Comparison of ENCODE assay signal across 13 cellular contexts in the genomic region with DNA sequence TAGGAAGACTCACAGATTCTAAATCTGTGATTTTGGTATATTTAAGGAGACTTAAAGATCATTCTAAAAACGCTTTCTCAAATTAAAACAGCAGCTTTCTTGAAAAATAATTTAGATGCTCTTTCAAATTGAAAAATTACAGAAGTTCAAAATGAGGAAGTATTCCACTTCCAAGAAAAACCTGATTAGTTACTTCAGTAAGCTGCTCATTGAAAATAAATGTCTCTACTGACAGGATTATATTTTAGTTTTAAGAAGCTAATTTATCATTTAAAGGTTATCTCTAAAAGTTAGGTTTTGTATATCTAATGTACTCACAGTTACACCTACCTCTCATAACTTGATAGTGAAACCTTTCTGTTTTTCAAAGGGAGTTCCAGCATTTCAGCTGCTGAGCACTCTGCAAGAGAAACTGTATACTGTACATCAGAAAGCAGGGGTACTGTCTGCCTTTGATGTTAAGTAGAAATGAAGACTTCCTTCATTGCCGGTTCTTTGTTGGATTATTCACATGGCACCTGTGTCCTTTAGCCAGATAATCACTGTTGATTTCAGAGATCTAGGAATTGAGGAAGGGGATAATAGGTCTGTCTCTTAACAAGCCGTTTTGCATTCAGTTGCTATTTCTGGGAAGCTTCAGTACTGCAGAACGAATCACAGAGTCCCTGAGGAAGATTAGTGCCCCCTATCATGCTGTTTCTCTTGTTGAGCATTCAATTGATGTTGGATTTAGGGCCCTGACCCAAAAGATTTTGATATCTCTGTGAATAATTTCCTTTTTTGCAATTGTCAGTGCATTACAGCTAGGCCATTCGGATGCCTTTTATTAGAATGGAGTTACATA.
A peak's percentile ranks its signal among the peaks of the same experiment; 100 is the strongest.
DNase-seq lines count a peak whose midpoint lies in the region; ATAC-seq and TF ChIP-seq lines count a peak whose summit lies in the region.
"Had no signal": no experiment of that assay in that cellular context is flagged by ENCODE, and none has a peak within 500 bp of the region (broad histone marks: within the 10 kb centered on the region; RNA-seq: fewer than 3 reads in every experiment).

No MANE protein-coding gene starts in this region.

- H3K4me3 Mint-ChIP-seq in osteocyte (ENCODE audit: unreplicated experiment), result no peak overlapping the region

- peaks cover 5% of the 10 kb centered on the region for H3K9me3 Mint-ChIP-seq in osteocyte (ENCODE audit: unreplicated experiment)

- BruUV-seq in OCI-LY7 (replicated peaks; lab: Mats Ljungman, UMichigan), result no TSS peak

- H3K27ac ChIP-seq in OCI-LY7 (ENCODE audit: low read depth, low read length, poor library complexity, severe bottlenecking) (no peak overlapping the region), SK-N-SH (ENCODE audit: low read depth in 2 of 2, low read length in 1 of 2) (no peak overlapping the region)
- H3K27ac ChIP-seq: body of pancreas had no signal

- POLR2A ChIA-PET in OCI-LY7 (lab: Charles Lee) (no interaction called here), SK-N-SH (lab: Yijun Ruan, JAX) (no interaction called here)

- no peaks in the 10 kb centered on the region for H3K9me3 ChIP-seq in OCI-LY7 (ENCODE audit: low read length)
- H3K9me3 ChIP-seq in SK-N-SH, result no peaks in the 10 kb centered on the region
- H3K9me3 ChIP-seq: body of pancreas had no signal

- no peaks in the 10 kb centered on the region for H3K27me3 Mint-ChIP-seq in osteocyte (ENCODE audit: unreplicated experiment)

- no peak for TF ChIP-seq EP300 in SK-N-SH (IDR thresholded peaks at IDR 0.05; ENCODE audit: borderline replicate concordance in 1 of 2, low read depth in 1 of 2, low read length in 1 of 2)

- H3K4me1 ChIP-seq in OCI-LY7 (ENCODE audit: insufficient read depth, low read length, poor library complexity, severe bottlenecking) (peaks cover 8% of the 10 kb centered on the region), SK-N-SH (ENCODE audit: control insufficient read depth in 1 of 2, insufficient read depth in 2 of 2, low read depth in 1 of 2, low read length in 1 of 2) (peaks cover 3 to 14% of the 10 kb centered on the region in 2 experiments; a peak in 2 of 4 replicates)

- 0 out of 2 replicates have a peak, but pooled peaks cover 5% of the 10 kb centered on the region for H3K79me2 ChIP-seq in OCI-LY7 (ENCODE audit: insufficient read depth, low read depth, low read length)
- H3K79me2 ChIP-seq in SK-N-SH (ENCODE audit: insufficient read depth), result peaks cover 84% of the 10 kb centered on the region

- H3K27ac Mint-ChIP-seq in osteocyte (ENCODE audit: unreplicated experiment), result no peak overlapping the region

- in situ Hi-C loops in G401 (cut with HindIII; ENCODE audit: low sequenced_read_pairs), result no loop called here

- no peak overlapping the region for H3K4me3 ChIP-seq in OCI-LY7 (ENCODE audit: low read depth, low read length, poor library complexity, severe bottlenecking)
- H3K4me3 ChIP-seq in SK-N-SH (ENCODE audit: low read depth in 2 of 2, low read length in 1 of 2), result no peak overlapping the region
- H3K4me3 ChIP-seq: body of pancreas, smooth muscle cell had no signal

- TF ChIP-seq RAD21 in SK-N-SH (IDR thresholded peaks at IDR 0.05; ENCODE audit: low read length), result no peak

- H3K27me3 ChIP-seq in SK-N-SH (ENCODE audit: insufficient read depth), result no peaks in the 10 kb centered on the region
- H3K27me3 ChIP-seq: body of pancreas had no signal

- TF ChIP-seq CTCF in OCI-LY7 (conservative IDR thresholded peaks at IDR 0.05; ENCODE audit: low read length), result peak; percentile 50
- TF ChIP-seq CTCF in SK-N-SH (IDR thresholded peaks at IDR 0.05), result no peak
- no peak for TF ChIP-seq CTCF in osteocyte (IDR thresholded peaks at IDR 0.05)

- CTCF ChIA-PET in OCI-LY7 (lab: Charles Lee; ENCODE audit: unreplicated experiment), result no interaction called here
- CTCF ChIA-PET in SK-N-SH (lab: Yijun Ruan, JAX), result interaction anchor here (1.4 kb wide), 1 partner anchor 589 kb away, joined by 4 read pairs; no protein-coding TSS in a partner anchor

- no peak overlapping the region for H2AFZ ChIP-seq in OCI-LY7 (ENCODE audit: low read length)
- H2AFZ ChIP-seq in SK-N-SH (ENCODE audit: low read depth), result no peak overlapping the region

- H3K36me3 ChIP-seq in OCI-LY7 (ENCODE audit: insufficient read depth, low read length) (no peaks in the 10 kb centered on the region), SK-N-SH (replicated peaks in 1 of 2; ENCODE audit: control insufficient read depth in 1 of 2, insufficient read depth in 2 of 2, low read length in 1 of 2) (peaks cover 0 to 15% of the 10 kb centered on the region in 2 experiments)

- no peak overlapping the region for H3K9ac ChIP-seq in SK-N-SH

- H3F3A ChIP-seq in SK-N-SH (replicated peaks; ENCODE audit: insufficient read depth), result peaks cover 13% of the 10 kb centered on the region

- no peaks in the 10 kb centered on the region for H4K20me1 ChIP-seq in OCI-LY7 (ENCODE audit: insufficient read depth, low read length)
- H4K20me1 ChIP-seq in SK-N-SH (ENCODE audit: insufficient read depth), result peaks cover 3% of the 10 kb centered on the region; the same call in 1 of the 2 replicates

- H3K9me2 ChIP-seq in OCI-LY7 (ENCODE audit: insufficient read depth, low read length) (no peaks in the 10 kb centered on the region), SK-N-SH (no peaks in the 10 kb centered on the region)

- DNase-seq in G401 (ENCODE audit: low spot score), result peak; percentile 13
- DNase-seq in OCI-LY7 (ENCODE audit: low spot score), result peak; percentile 18
- DNase-seq in iPS-NIHi11 (ENCODE audit: low spot score), result peak; percentile 18
- DNase-seq in activated naive CD4-positive, alpha-beta T cell treated with Interleukin-2 at 50 U/mL for 16 hours, result no peak
- DNase-seq in SK-N-SH, result no peak
- no peak for DNase-seq in inferior parietal cortex (ENCODE audit: extremely low spot score)
- DNase-seq in osteocyte (ENCODE audit: extremely low spot score, unreplicated experiment), result no peak
- DNase-seq: body of pancreas, DMS 273 treated with DMSO at 0.1 percent for 48 hours, NCI-H1436 treated with DMSO at 0.1 percent for 48 hours had no signal

- 90% methylated on average over 5 of the region's 5 CpGs for WGBS in SK-N-SH (ENCODE audit: low lambda C conversion rate)

- intact Hi-C loops in OCI-LY7 (cut with micrococcal nuclease; ENCODE audit: unreplicated experiment), result no loop called here

- peak; percentile 86 for ATAC-seq in HG02678 (IDR thresholded peaks at IDR 0.05; ENCODE audit: unreplicated experiment)
- ATAC-seq: body of pancreas, SK-N-SH treated with all-trans-retinoic acid at 6 μM for 48 hours had no signal

- H3K4me2 ChIP-seq in OCI-LY7 (ENCODE audit: low read length) (0 out of 2 replicates have a peak overlapping the region, but pooled peaks have one; percentile 13), SK-N-SH (no peak overlapping the region)
- H3K4me2 ChIP-seq: smooth muscle cell had no signal

- H3K4me1 Mint-ChIP-seq in osteocyte (ENCODE audit: unreplicated experiment), result peaks cover 11% of the 10 kb centered on the region

- H3K36me3 Mint-ChIP-seq in osteocyte (ENCODE audit: unreplicated experiment), result peaks cover 3% of the 10 kb centered on the region

TF ChIP-seq in SK-N-SH, 30 proteins besides CTCF, POLR2A, EP300 and RAD21:
- TF ChIP-seq SIN3A (IDR thresholded peaks at IDR 0.05; ENCODE audit: borderline replicate concordance, low read depth, low read length) (no peak), JUND (IDR thresholded peaks at IDR 0.05) (no peak), CHD2 (IDR thresholded peaks at IDR 0.05; ENCODE audit: low read length, partially characterized antibody) (no peak), FOXJ3 (CRISPR knock-in tag; IDR thresholded peaks at IDR 0.05) (no peak), TCF12 (IDR thresholded peaks at IDR 0.05) (no peak), MEF2A (IDR thresholded peaks at IDR 0.05; ENCODE audit: borderline replicate concordance, low read depth) (no peak), POLR2AphosphoS5 (IDR thresholded peaks at IDR 0.05; ENCODE audit: low read depth, low read length) (no peak), NFIC (IDR thresholded peaks at IDR 0.05; ENCODE audit: borderline replicate concordance) (no peak), ELF1 (IDR thresholded peaks at IDR 0.05) (no peak), SMC3 (IDR thresholded peaks at IDR 0.05; ENCODE audit: low read depth, low read length) (no peak), GABPA (IDR thresholded peaks at IDR 0.05; ENCODE audit: low read depth) (no peak), TEAD4 (IDR thresholded peaks at IDR 0.05; ENCODE audit: borderline replicate concordance, insufficient read depth) (no peak), TAF1 (IDR thresholded peaks at IDR 0.05; ENCODE audit: borderline replicate concordance, low read depth, low read length) (no peak), RXRA (IDR thresholded peaks at IDR 0.05; ENCODE audit: borderline replicate concordance, low read depth) (no peak), RCOR1 (IDR thresholded peaks at IDR 0.05; ENCODE audit: low read length) (no peak), NRF1 (IDR thresholded peaks at IDR 0.05; ENCODE audit: low read depth, low read length) (no peak)
- TF ChIP-seq, protein P1, sequence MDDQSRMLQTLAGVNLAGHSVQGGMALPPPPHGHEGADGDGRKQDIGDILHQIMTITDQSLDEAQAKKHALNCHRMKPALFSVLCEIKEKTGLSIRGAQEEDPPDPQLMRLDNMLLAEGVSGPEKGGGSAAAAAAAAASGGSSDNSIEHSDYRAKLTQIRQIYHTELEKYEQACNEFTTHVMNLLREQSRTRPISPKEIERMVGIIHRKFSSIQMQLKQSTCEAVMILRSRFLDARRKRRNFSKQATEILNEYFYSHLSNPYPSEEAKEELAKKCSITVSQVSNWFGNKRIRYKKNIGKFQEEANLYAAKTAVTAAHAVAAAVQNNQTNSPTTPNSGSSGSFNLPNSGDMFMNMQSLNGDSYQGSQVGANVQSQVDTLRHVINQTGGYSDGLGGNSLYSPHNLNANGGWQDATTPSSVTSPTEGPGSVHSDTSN (IDR thresholded peaks at IDR 0.05), result no peak
- TF ChIP-seq, protein P2, sequence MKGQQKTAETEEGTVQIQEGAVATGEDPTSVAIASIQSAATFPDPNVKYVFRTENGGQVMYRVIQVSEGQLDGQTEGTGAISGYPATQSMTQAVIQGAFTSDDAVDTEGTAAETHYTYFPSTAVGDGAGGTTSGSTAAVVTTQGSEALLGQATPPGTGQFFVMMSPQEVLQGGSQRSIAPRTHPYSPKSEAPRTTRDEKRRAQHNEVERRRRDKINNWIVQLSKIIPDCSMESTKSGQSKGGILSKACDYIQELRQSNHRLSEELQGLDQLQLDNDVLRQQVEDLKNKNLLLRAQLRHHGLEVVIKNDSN (IDR thresholded peaks at IDR 0.05; ENCODE audit: borderline replicate concordance, low read depth), result no peak

Comparison
In these comparisons a context has a peak if more than half of its experiments do, and no peak if none do; other contexts are left out.
1. DNase-seq: peak in G401 (single experiment), OCI-LY7 (single experiment) and iPS-NIHi11 (single experiment); none in activated naive CD4-positive, alpha-beta T cell treated with Interleukin-2 at 50 U/mL for 16 hours (single experiment), SK-N-SH (single experiment), inferior parietal cortex (single experiment) and osteocyte (single experiment).